8 cellular contexts compared by ENCODE assay signal in the genomic region with DNA sequence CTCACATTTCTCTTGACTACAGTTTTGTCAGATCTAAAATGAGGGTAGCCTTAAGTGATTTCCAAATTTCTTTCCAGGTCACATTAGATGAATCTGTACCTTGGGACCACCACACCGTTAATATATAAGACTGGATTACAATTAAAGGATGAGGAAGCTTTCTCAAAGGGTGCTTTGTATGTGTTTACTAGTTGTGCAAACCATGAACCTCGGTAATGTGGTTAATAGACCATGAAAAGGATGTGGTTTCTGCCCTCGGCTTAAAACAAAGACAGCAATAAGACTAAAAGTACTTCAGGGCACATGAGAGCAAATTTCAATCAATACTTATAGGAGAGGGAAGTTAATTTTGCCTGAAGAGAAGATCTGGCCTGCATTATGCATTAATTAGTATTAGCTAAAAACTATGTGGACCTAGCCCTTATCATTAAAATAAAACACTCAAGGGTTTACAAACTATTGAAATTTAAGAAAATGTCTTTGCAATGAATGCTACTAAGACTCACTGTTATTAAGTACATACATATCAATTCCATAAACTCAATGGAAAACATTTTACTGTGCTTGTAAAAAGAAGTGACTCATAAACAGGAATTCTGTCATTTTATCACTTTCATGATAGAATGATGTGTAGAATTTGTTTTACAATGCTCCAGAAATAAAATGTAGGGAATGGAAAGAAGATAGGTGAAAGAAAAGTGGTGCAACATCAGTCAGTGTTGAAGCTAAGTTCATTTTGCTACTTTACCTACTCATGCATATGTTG. TPM values are rescaled to one million over a fixed set of nuclear protein-coding genes. Genes with fewer than 3 reads are reported as not detected.
A peak's percentile ranks its signal among the peaks of the same experiment; 100 is the strongest.
DNase-seq lines count a peak whose midpoint lies in the region; ATAC-seq and FAIRE-seq lines count a peak whose summit lies in the region.

No MANE protein-coding gene starts in this region.

- peak overlapping the region; percentile 96 for H3K9ac ChIP-seq in skeletal muscle satellite cell (ENCODE audit: low read depth, low read length)

- peak overlapping the region; percentile 87 for H3K27ac Mint-ChIP-seq in activated T-cell treated with anti-CD3 and anti-CD28 coated beads, Interleukin-2, amount 50 U/mL, for 24 hours

- no peaks in the 10 kb centered on the region for H3K36me3 ChIP-seq in skeletal muscle satellite cell (ENCODE audit: insufficient read depth, low read length)

- H3K4me2 ChIP-seq in skeletal muscle satellite cell (ENCODE audit: low read length), result peak overlapping the region; percentile 94

- H3K27me3 ChIP-seq in skeletal muscle satellite cell (ENCODE audit: control insufficient read depth, insufficient read depth, low read length), result no peaks in the 10 kb centered on the region

- peaks cover 25% of the 10 kb centered on the region for H3K4me1 Mint-ChIP-seq in activated T-cell treated with anti-CD3 and anti-CD28 coated beads, Interleukin-2, amount 50 U/mL, for 24 hours (ENCODE audit: low read depth)

- peak; percentile 5 for FAIRE-seq in colon (lab: Jason Lieb, UNC)

- H3K9me3 Mint-ChIP-seq in activated T-cell treated with anti-CD3 and anti-CD28 coated beads, Interleukin-2, amount 50 U/mL, for 24 hours, result no peaks in the 10 kb centered on the region

- ATAC-seq in HG02759 (IDR thresholded peaks at IDR 0.05; ENCODE audit: unreplicated experiment), result peak; percentile 39

- H3K4me3 ChIP-seq in skeletal muscle satellite cell (ENCODE audit: low read length), result peak overlapping the region; percentile 85

- no peak for DNase-seq in activated T-cell treated with anti-CD3 and anti-CD28 coated beads, Interleukin-2, amount 50 U/mL, for 24 hours
- no peak for DNase-seq in activated T-cell treated with anti-CD3 and anti-CD28 coated beads, Interleukin-2, amount 50 U/mL, for 1 hour
- DNase-seq in NCI-H1417 treated with DMSO at 0.1 percent for 48 hours (lab: John Stamatoyannopoulos, UW) (peak; percentile 36), HCEC 1CT (no peak), NCI-H187 (lab: John Stamatoyannopoulos, UW) (no peak)

- H3K4me3 Mint-ChIP-seq in activated T-cell treated with anti-CD3 and anti-CD28 coated beads, Interleukin-2, amount 50 U/mL, for 24 hours, result no peak overlapping the region

- no peaks in the 10 kb centered on the region for H3K9me3 ChIP-seq in skeletal muscle satellite cell (replicated peaks; ENCODE audit: low read length)

- H3K36me3 Mint-ChIP-seq in activated T-cell treated with anti-CD3 and anti-CD28 coated beads, Interleukin-2, amount 50 U/mL, for 24 hours (ENCODE audit: low read depth), result peaks cover 2% of the 10 kb centered on the region

- H3K4me1 ChIP-seq in skeletal muscle satellite cell (ENCODE audit: control insufficient read depth, insufficient read depth, low read length), result peaks cover 28% of the 10 kb centered on the region

- H3K27me3 Mint-ChIP-seq in activated T-cell treated with anti-CD3 and anti-CD28 coated beads, Interleukin-2, amount 50 U/mL, for 24 hours, result no peaks in the 10 kb centered on the region

RNA-seq across cellular contexts. Expression of gene TMX4, which starts 0.9 kb away (rescaled TPM):
- total RNA-seq in skeletal muscle satellite cell (2012; rRNA removed), result 23.1 and 23.6 TPM in 2 replicates
